8 cellular contexts compared by ENCODE assay signal in the genomic region with DNA sequence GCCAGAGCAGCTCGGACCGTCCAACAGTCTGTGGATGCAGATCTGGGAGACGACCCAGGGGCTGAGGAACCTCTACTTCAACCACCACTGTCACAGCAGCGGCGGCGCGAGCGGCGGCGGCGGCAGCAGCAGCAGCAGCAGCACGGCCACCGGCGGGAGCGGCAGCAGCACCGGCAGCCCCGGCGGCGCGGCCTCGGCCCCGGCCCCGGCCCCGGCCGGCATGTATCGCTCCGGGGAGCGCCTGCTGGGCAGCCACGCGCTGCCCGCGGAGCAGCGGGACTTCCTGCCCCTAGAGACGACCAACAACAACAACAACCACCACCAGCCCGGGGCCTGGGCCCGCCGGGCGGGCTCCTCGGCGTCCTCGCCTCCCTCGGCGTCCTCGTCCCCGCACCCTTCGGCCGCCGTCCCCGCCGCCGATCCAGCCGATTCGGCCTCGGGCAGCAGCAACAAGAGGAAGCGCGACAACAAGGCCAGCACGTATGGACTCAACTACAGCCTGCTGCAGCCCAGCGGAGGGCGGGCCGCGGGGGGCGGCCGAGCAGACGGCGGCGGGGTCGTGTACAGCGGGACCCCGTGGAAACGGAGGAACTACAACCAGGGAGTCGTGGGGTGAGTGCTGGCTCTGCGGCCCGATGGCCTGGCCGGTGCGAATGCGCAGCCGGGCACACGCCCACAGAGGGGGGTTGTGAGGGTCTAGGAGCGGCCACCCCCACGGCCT. TPM values are rescaled to one million over a fixed set of nuclear protein-coding genes. Genes with fewer than 3 reads are reported as not detected.
DNase-seq lines count a peak whose midpoint lies in the region; ATAC-seq and TF ChIP-seq lines count a peak whose summit lies in the region.

No MANE protein-coding gene starts in this region.

- H3K36me3 ChIP-seq in CD4-positive, alpha-beta memory T cell (ENCODE audit: insufficient read depth, low read length): no peaks in the 10 kb centered on the region
- no peaks in the 10 kb centered on the region for H3K36me3 ChIP-seq in osteoblast (ENCODE audit: insufficient read depth, low read length)

- H3K27me3 ChIP-seq in CD4-positive, alpha-beta memory T cell (ENCODE audit: insufficient read depth, low read length): no peaks in the 10 kb centered on the region
- no peaks in the 10 kb centered on the region for H3K27me3 ChIP-seq in foreskin keratinocyte
- H3K27me3 ChIP-seq in osteoblast (ENCODE audit: insufficient read depth, low read length): no peaks in the 10 kb centered on the region

- H3K4me3 Mint-ChIP-seq in CD4-positive, alpha-beta memory T cell: peak overlapping the region; percentile 78 to 97 (median 89)
- peak overlapping the region; percentile 83 for H3K4me3 Mint-ChIP-seq in activated CD8-positive, alpha-beta T cell treated with anti-CD3 and anti-CD28 coated beads for 36 hours

- POLR2A ChIA-PET in CD4-positive, alpha-beta memory T cell (lab: Charles Lee; ENCODE audit: partially characterized antibody): interaction anchor here (1.6 to 2.2 kb wide), 2 partner anchors 13 to 128 kb away, joined by 4 to 12 read pairs; a partner anchor contains a TSS
- POLR2A ChIA-PET in activated CD8-positive, alpha-beta T cell treated with anti-CD3 and anti-CD28 coated beads for 36 hours (lab: Charles Lee): interaction anchor here (1.3 kb wide), 1 partner anchor 174 kb away, joined by 3 read pairs; no protein-coding TSS in a partner anchor

- peaks cover 48% of the 10 kb centered on the region for H3K79me2 ChIP-seq in osteoblast (ENCODE audit: insufficient read depth, low read length)

- no peaks in the 10 kb centered on the region for H3K27me3 Mint-ChIP-seq in CD4-positive, alpha-beta memory T cell
- H3K27me3 Mint-ChIP-seq in activated CD8-positive, alpha-beta T cell treated with anti-CD3 and anti-CD28 coated beads for 36 hours: no peaks in the 10 kb centered on the region

- H3K27ac ChIP-seq in CD4-positive, alpha-beta memory T cell (ENCODE audit: low read depth, low read length): peak overlapping the region; percentile 63
- H3K27ac ChIP-seq in foreskin keratinocyte (peak overlapping the region; percentile 60), osteoblast (ENCODE audit: low read depth, low read length) (peak overlapping the region; percentile 19)

- peaks cover 31 to 49% (median 41%) of the 10 kb centered on the region in 4 donors for H3K4me1 Mint-ChIP-seq in CD4-positive, alpha-beta memory T cell
- peaks cover 38% of the 10 kb centered on the region for H3K4me1 Mint-ChIP-seq in activated CD8-positive, alpha-beta T cell treated with anti-CD3 and anti-CD28 coated beads for 36 hours (ENCODE audit: low read depth)

- TF ChIP-seq CTCF in activated CD8-positive, alpha-beta T cell treated with anti-CD3 and anti-CD28 coated beads for 36 hours (IDR thresholded peaks at IDR 0.05): no peak
- no peak for TF ChIP-seq CTCF in foreskin keratinocyte (conservative IDR thresholded peaks at IDR 0.05)
- no peak for TF ChIP-seq CTCF in osteoblast (IDR thresholded peaks at IDR 0.05; ENCODE audit: extremely low read depth, low read depth, low read length)

- intact Hi-C loops in CD4-positive, alpha-beta memory T cell (cut with micrococcal nuclease): loop anchor here (2.0 to 5.0 kb wide), 5 partner anchors 57 to 587 kb away; a partner anchor contains a TSS
- intact Hi-C loops in activated CD8-positive, alpha-beta T cell treated with anti-CD3 and anti-CD28 coated beads for 36 hours (cut with micrococcal nuclease): loop anchor here (10.0 kb wide), 2 partner anchors 51 to 89 kb away; a partner anchor contains a TSS

- no peak for DNase-seq in CD4-positive, alpha-beta memory T cell
- DNase-seq in HK-2 (ENCODE audit: unreplicated experiment) (peak; percentile 40), foreskin keratinocyte (no peak), osteoblast (ENCODE audit: insufficient read length, low spot score, missing footprints) (peak; percentile 86), KG1 (lab: John Stamatoyannopoulos, UW) (no peak), putamen (ENCODE audit: low spot score) (no peak)
- peak; percentile 45 for DNase-seq in activated CD8-positive, alpha-beta T cell treated with anti-CD3 and anti-CD28 coated beads for 36 hours

- H3K9me3 ChIP-seq in CD4-positive, alpha-beta memory T cell (ENCODE audit: control insufficient read depth in 1 of 2, low read length in 2 of 2): no peaks in the 10 kb centered on the region
- no peaks in the 10 kb centered on the region for H3K9me3 ChIP-seq in osteoblast (ENCODE audit: low read depth, low read length)

- peak overlapping the region; percentile 90 for H3K4me2 ChIP-seq in osteoblast (ENCODE audit: insufficient read depth, low read length)

- H3K27ac Mint-ChIP-seq in CD4-positive, alpha-beta memory T cell: peak overlapping the region in 5 of 7 donors; percentile 79 to 96 (median 86)
- H3K27ac Mint-ChIP-seq in activated CD8-positive, alpha-beta T cell treated with anti-CD3 and anti-CD28 coated beads for 36 hours: peak overlapping the region; percentile 74

- H3K4me3 ChIP-seq in CD4-positive, alpha-beta memory T cell (ENCODE audit: low read length in 2 of 2): peak overlapping the region; percentile 7 to 73
- peak overlapping the region; percentile 87 for H3K4me3 ChIP-seq in osteoblast (ENCODE audit: insufficient read depth, low read length)

- peak overlapping the region; percentile 23 for H2AFZ ChIP-seq in osteoblast (ENCODE audit: low read length)

- peaks cover 54% of the 10 kb centered on the region for H3K4me1 ChIP-seq in CD4-positive, alpha-beta memory T cell (ENCODE audit: insufficient read depth, low read length)
- H3K4me1 ChIP-seq in foreskin keratinocyte (peaks cover 12% of the 10 kb centered on the region), osteoblast (ENCODE audit: insufficient read depth, low read length) (peaks cover 18% of the 10 kb centered on the region)

- peaks cover 3 to 25% of the 10 kb centered on the region in 2 donors for H3K36me3 Mint-ChIP-seq in CD4-positive, alpha-beta memory T cell
- H3K36me3 Mint-ChIP-seq in activated CD8-positive, alpha-beta T cell treated with anti-CD3 and anti-CD28 coated beads for 36 hours (ENCODE audit: low read depth): peaks cover 19% of the 10 kb centered on the region

- H3K9me3 Mint-ChIP-seq in CD4-positive, alpha-beta memory T cell: no peaks in the 10 kb centered on the region
- no peaks in the 10 kb centered on the region for H3K9me3 Mint-ChIP-seq in activated CD8-positive, alpha-beta T cell treated with anti-CD3 and anti-CD28 coated beads for 36 hours

- peaks cover 43% of the 10 kb centered on the region for H4K20me1 ChIP-seq in osteoblast (ENCODE audit: insufficient read depth, low read length)

- ATAC-seq in GM19463 (IDR thresholded peaks at IDR 0.05; ENCODE audit: unreplicated experiment) (peak; percentile 14), foreskin keratinocyte (peak; percentile 17)
- ATAC-seq in activated CD8-positive, alpha-beta T cell treated with anti-CD3 and anti-CD28 coated beads for 36 hours: no peak

- CTCF ChIA-PET in CD4-positive, alpha-beta memory T cell (lab: Charles Lee; ENCODE audit: partially characterized antibody): no interaction called here
- CTCF ChIA-PET in activated CD8-positive, alpha-beta T cell treated with anti-CD3 and anti-CD28 coated beads for 36 hours (lab: Charles Lee): no interaction called here

RNA-seq across cellular contexts. Expression of a gene that starts 0.7 kb away (rescaled TPM):
- total RNA-seq in CD4-positive, alpha-beta memory T cell: 10 to 100 TPM; 22.4 to 23.5 TPM
- polyA plus RNA-seq in CD4-positive, alpha-beta memory T cell: 1 to 10 TPM; 2.7 to 8.1 TPM
- total RNA-seq in activated CD8-positive, alpha-beta T cell treated with anti-CD3 and anti-CD28 coated beads for 36 hours: 10 to 100 TPM; 19.0 to 19.2 TPM
- total RNA-seq in foreskin keratinocyte: 11.5 and 13.3 TPM in 2 replicates
- 3.1 and 4.1 TPM in 2 replicates for polyA plus RNA-seq in foreskin keratinocyte
- 8.5 and 10.1 TPM in 2 replicates for total RNA-seq in osteoblast

Comparison
In these comparisons a context has a peak if more than half of its experiments do, and no peak if none do; other contexts are left out.
1. DNase-seq: peak in HK-2 (single experiment), activated CD8-positive, alpha-beta T cell treated with anti-CD3 and anti-CD28 coated beads for 36 hours (single experiment) and osteoblast (single experiment); none in CD4-positive, alpha-beta memory T cell (0 of 5), foreskin keratinocyte (0 of 2), KG1 (single experiment) and putamen (single experiment).
2. Peak in every context shown above with its lines, with median percentiles within 50 percentile points of each other: H3K27ac ChIP-seq.